8 cellular contexts compared by ENCODE assay signal in genomic region chr2:226984461-226985226, GRCh38.
A peak's percentile ranks its signal among the peaks of the same experiment; 100 is the strongest.
DNase-seq lines count a peak whose midpoint lies in the region; ATAC-seq lines count a peak whose summit lies in the region.

No MANE protein-coding gene starts in this region.

- WGBS in right cardiac atrium = 66% methylated on average over 8 of the region's 8 CpGs

- ATAC-seq in GM18502 (IDR thresholded peaks at IDR 0.05; ENCODE audit: poor library complexity, unreplicated experiment) (peak; percentile 99), GM21529 (IDR thresholded peaks at IDR 0.05; ENCODE audit: unreplicated experiment) (peak; percentile 97), right cardiac atrium (peak; percentile 44 to 70)

- H3K36me3 Mint-ChIP-seq in IgD-negative memory B cell = peaks cover 2% of the 10 kb centered on the region

- H3K4me1 ChIP-seq in right cardiac atrium (ENCODE audit: control insufficient read depth, insufficient read depth, low read length) = peaks cover 2% of the 10 kb centered on the region

- peak overlapping the region; percentile 10 to 16 (median 14) for H3K27ac Mint-ChIP-seq in IgD-negative memory B cell

- intact Hi-C loops in right cardiac atrium (cut with DNase I) = loop anchor here (5.0 to 10.0 kb wide), 6 partner anchors 172 to 1317 kb away; no protein-coding TSS in a partner anchor

- H3K27ac ChIP-seq in right cardiac atrium (ENCODE audit: low read length) = no peak overlapping the region

- H3K27me3 ChIP-seq in right cardiac atrium (ENCODE audit: control insufficient read depth, insufficient read depth) = no peaks in the 10 kb centered on the region

- H3K4me1 Mint-ChIP-seq in IgD-negative memory B cell = peaks cover 12 to 13% (median 13%) of the 10 kb centered on the region in 3 donors

- no peaks in the 10 kb centered on the region for H3K27me3 Mint-ChIP-seq in IgD-negative memory B cell

- no peaks in the 10 kb centered on the region for H3K9me3 Mint-ChIP-seq in IgD-negative memory B cell

- peak overlapping the region in 1 of 4 donors; percentile 11 for H3K4me3 Mint-ChIP-seq in IgD-negative memory B cell

- no peak for DNase-seq in right cardiac atrium
- DNase-seq in central memory CD4-positive, alpha-beta T cell = no peak
- no peak for DNase-seq in T-helper 9 cell
- DNase-seq in NCI-H128 (lab: John Stamatoyannopoulos, UW; ENCODE audit: unreplicated experiment) = no peak
- no peak for DNase-seq in cortex of kidney (lab: John Stamatoyannopoulos, UW)

- H3K4me3 ChIP-seq in right cardiac atrium (ENCODE audit: low read length) = no peak overlapping the region

- H3K9me3 ChIP-seq in right cardiac atrium (ENCODE audit: control insufficient read depth, low read length) = no peaks in the 10 kb centered on the region
